ENCODE assay signal across 8 cellular contexts in the genomic region with DNA sequence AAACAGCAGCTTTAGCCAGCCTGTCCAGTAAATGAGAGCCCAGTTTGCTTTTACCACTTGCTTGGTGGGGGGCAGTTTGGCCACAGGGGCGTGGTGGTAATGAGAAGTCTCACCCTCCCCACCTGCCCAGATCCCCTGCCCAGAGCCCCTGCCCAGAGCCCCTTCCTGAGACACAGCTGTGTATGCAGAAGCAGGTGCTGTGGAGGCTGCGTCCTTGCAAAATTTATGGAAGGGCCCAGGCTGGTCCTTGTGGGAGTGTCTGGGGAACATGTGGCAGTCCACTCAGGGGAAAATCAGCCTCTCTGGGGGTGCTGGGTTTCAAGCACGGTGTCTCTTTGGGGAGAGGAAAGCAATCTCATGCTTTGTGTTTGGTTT.
"Had no signal": no experiment of that assay in that cellular context is flagged by ENCODE, and none has a peak within 500 bp of the region (broad histone marks: within the 10 kb centered on the region; RNA-seq: fewer than 3 reads in every experiment).

No MANE protein-coding gene starts in this region.

- H3K27me3 ChIP-seq: adrenal gland, colonic mucosa, heart left ventricle had no signal

- H3K27me3 Mint-ChIP-seq: stimulated activated naive CD8-positive, alpha-beta T cell treated with anti-CD3 and anti-CD28 coated beads, Interleukin-15, amount 100 ng/mL, for 72 hours had no signal

- ATAC-seq: stimulated activated naive CD8-positive, alpha-beta T cell treated with anti-CD3 and anti-CD28 coated beads, Interleukin-15, amount 100 ng/mL, for 72 hours had no signal

- H3K4me1 ChIP-seq: colonic mucosa had no signal

- H3K4me1 Mint-ChIP-seq: nephron had no signal

- H3K9me3 ChIP-seq: adrenal gland, colonic mucosa, heart left ventricle had no signal

- H3K4me3 ChIP-seq: adrenal gland, colonic mucosa, heart left ventricle, skin epidermis had no signal

- H3K9me3 Mint-ChIP-seq: activated T-helper 1 cell treated with anti-CD3 and anti-CD28 coated beads, Interleukin-12 subunit alpha, Interleukin-12 subunit beta, Interleukin-2, Interleukin-4 antibody, amounts not matched to agents 30 ng/mL and 10 ng/mL and 1 ng/mL, durations not matched to agents 14 hours and 24 hours and 36 hours; nephron; stimulated activated naive CD8-positive, alpha-beta T cell treated with anti-CD3 and anti-CD28 coated beads, Interleukin-15, amount 100 ng/mL, for 72 hours had no signal

- H3K27ac ChIP-seq: adrenal gland, colonic mucosa, heart left ventricle, skin epidermis, VCaP had no signal

- H3K36me3 ChIP-seq: colonic mucosa had no signal

- H3K27ac Mint-ChIP-seq: stimulated activated naive CD8-positive, alpha-beta T cell treated with anti-CD3 and anti-CD28 coated beads, Interleukin-15, amount 100 ng/mL, for 72 hours had no signal

- H3K4me3 Mint-ChIP-seq: activated T-helper 1 cell treated with anti-CD3 and anti-CD28 coated beads, Interleukin-12 subunit alpha, Interleukin-12 subunit beta, Interleukin-2, Interleukin-4 antibody, amounts not matched to agents 30 ng/mL and 10 ng/mL and 1 ng/mL, durations not matched to agents 14 hours and 24 hours and 36 hours; nephron; stimulated activated naive CD8-positive, alpha-beta T cell treated with anti-CD3 and anti-CD28 coated beads, Interleukin-15, amount 100 ng/mL, for 72 hours had no signal
